ENCODE assay signal across 20 cellular contexts in genomic region chr5:117054808-117055398, GRCh38.
A peak's percentile ranks its signal among the peaks of the same experiment; 100 is the strongest.
DNase-seq lines count a peak whose midpoint lies in the region; ATAC-seq and TF ChIP-seq lines count a peak whose summit lies in the region.
"Had no signal": no experiment of that assay in that cellular context is flagged by ENCODE, and none has a peak within 500 bp of the region (broad histone marks: within the 10 kb centered on the region; RNA-seq: fewer than 3 reads in every experiment).

No MANE protein-coding gene starts in this region.

- H3K27ac ChIP-seq in SJCRH30: no peak overlapping the region
- H3K27ac ChIP-seq: heart left ventricle, RWPE1 had no signal

- TF ChIP-seq POLR2A in lower leg skin (IDR thresholded peaks at IDR 0.05): no peak

- H3K9me3 ChIP-seq in SJCRH30 (replicated peaks): peaks cover 3% of the 10 kb centered on the region; the same call in 1 of the 2 replicates
- no peaks in the 10 kb centered on the region for H3K9me3 ChIP-seq in HAP-1
- H3K9me3 ChIP-seq: heart left ventricle had no signal

- H3K4me1 ChIP-seq in SJCRH30: peaks cover 3% of the 10 kb centered on the region; the same call in 1 of the 2 replicates
- no peaks in the 10 kb centered on the region; the same call in 1 of the 2 replicates for H3K4me1 ChIP-seq in HAP-1
- H3K4me1 ChIP-seq: heart left ventricle had no signal

- H3K36me3 ChIP-seq in SJCRH30: no peaks in the 10 kb centered on the region
- no peaks in the 10 kb centered on the region for H3K36me3 ChIP-seq in HAP-1 (replicated peaks)
- H3K36me3 ChIP-seq: heart left ventricle had no signal

- DNase-seq in DMS153 treated with DMSO at 0.1 percent for 48 hours (lab: John Stamatoyannopoulos, UW; ENCODE audit: unreplicated experiment) (peak; percentile 26), NCI-H1105 treated with DMSO at 0.1 percent for 48 hours (lab: John Stamatoyannopoulos, UW) (peak; percentile 72), SJCRH30 (peak; percentile 25 to 52), left kidney (ENCODE audit: low read depth, low spot score) (peak; percentile 55), lower leg skin (ENCODE audit: low spot score in 2 of 2) (no peak), HAP-1 (ENCODE audit: low spot score in 2 of 2) (no peak)
- DNase-seq: activated CD4-positive, alpha-beta T cell treated with anti-CD3 and anti-CD28 coated beads, Interleukin-2, amount 50 U/mL, for 1 hour; activated naive CD4-positive, alpha-beta T cell treated with Interleukin-2 at 50 U/mL for 16 hours; activated T-cell treated with anti-CD3 and anti-CD28 coated beads for 4 hours; aorta; CD4-positive, alpha-beta memory T cell; heart left ventricle; HFFc6; naive thymus-derived CD8-positive, alpha-beta T cell; NCI-H1930; stimulated activated CD4-positive, alpha-beta T cell treated with anti-CD3 and anti-CD28 coated beads, Interleukin-4, amount 100 ng/mL, for 4 hours had no signal

- H3K4me3 ChIP-seq in SJCRH30: no peak overlapping the region
- H3K4me3 ChIP-seq in lower leg skin (ENCODE audit: low read depth, poor library complexity, severe bottlenecking): no peak overlapping the region
- H3K4me3 ChIP-seq in HAP-1: no peak overlapping the region
- H3K4me3 ChIP-seq: heart left ventricle, smooth muscle cell had no signal

- ATAC-seq in HG02885 (IDR thresholded peaks at IDR 0.05; ENCODE audit: poor library complexity, unreplicated experiment) (no peak), GM21825 (IDR thresholded peaks at IDR 0.05; ENCODE audit: unreplicated experiment) (no peak)
- ATAC-seq: heart left ventricle; naive thymus-derived CD8-positive, alpha-beta T cell had no signal

- H3K27me3 ChIP-seq in SJCRH30 (no peaks in the 10 kb centered on the region), HAP-1 (ENCODE audit: low read depth) (no peaks in the 10 kb centered on the region)
- H3K27me3 ChIP-seq: heart left ventricle had no signal

- WGBS in lower leg skin, 2 donors: 62 to 69% methylated on average over 5 of the region's 5 CpGs

- intact Hi-C loops in lower leg skin (cut with DNase I; ENCODE audit: low total_unique reads): no loop called here

- in situ Hi-C loops in HAP-1 (cut with MboI; ENCODE audit: low sequenced_read_pairs): no loop called here

- TF ChIP-seq CTCF in lower leg skin (IDR thresholded peaks at IDR 0.05): no peak

Comparison
In these comparisons a context has a peak if more than half of its experiments do, and no peak if none do; other contexts are left out.
1. DNase-seq: peak in DMS153 treated with DMSO at 0.1 percent for 48 hours (single experiment), NCI-H1105 treated with DMSO at 0.1 percent for 48 hours (single experiment), SJCRH30 (2 of 2) and left kidney (single experiment); none in lower leg skin (0 of 2) and HAP-1 (0 of 2).